8 cellular contexts compared by ENCODE assay signal in genomic region chr2:25362049-25362563, GRCh38. TPM values are rescaled to one million over a fixed set of nuclear protein-coding genes. Genes with fewer than 3 reads are reported as not detected.
DNase-seq lines count a peak whose midpoint lies in the region; ATAC-seq and TF ChIP-seq lines count a peak whose summit lies in the region.

No MANE protein-coding gene starts in this region.

- no peaks in the 10 kb centered on the region for H3K27me3 ChIP-seq in duodenal mucosa (ENCODE audit: control insufficient read depth in 1 of 2, insufficient read depth in 2 of 2, low read length in 2 of 2)
- H3K27me3 ChIP-seq in lower lobe of right lung (ENCODE audit: low read depth) = no peaks in the 10 kb centered on the region

- DNase-seq in CD1c-positive myeloid dendritic cell (ENCODE audit: extremely low spot score) = peak; percentile 97
- peak; percentile 87 for DNase-seq in NCI-H774 (lab: John Stamatoyannopoulos, UW)
- peak; percentile 96 to 97 for DNase-seq in activated CD4-positive, alpha-beta T cell treated with anti-CD3 and anti-CD28 coated beads, Interleukin-2, amount 50 U/mL, for 48 hours
- peak; percentile 92 for DNase-seq in lower lobe of right lung
- peak; percentile 82 to 96 (median 92) for DNase-seq in stimulated activated CD4-positive, alpha-beta T cell treated with anti-CD3 and anti-CD28 coated beads, TNF-alpha, amount 100 ng/mL, for 1 hour (ENCODE audit: low read depth in 3 of 3, low spot score in 1 of 3)

- intact Hi-C loops in lower lobe of right lung (cut with DNase I) = no loop called here

- H3K9me3 ChIP-seq in duodenal mucosa (ENCODE audit: control insufficient read depth in 1 of 2, low read length in 2 of 2) (no peaks in the 10 kb centered on the region), lower lobe of right lung (no peaks in the 10 kb centered on the region)

- peaks cover 5 to 6% of the 10 kb centered on the region in 2 donors for H3K4me1 ChIP-seq in duodenal mucosa (ENCODE audit: control insufficient read depth in 1 of 2, insufficient read depth in 2 of 2, low read length in 2 of 2)
- peaks cover 15% of the 10 kb centered on the region for H3K4me1 ChIP-seq in lower lobe of right lung

- TF ChIP-seq CTCF in lower lobe of right lung (IDR thresholded peaks at IDR 0.05) = peak; percentile 97

- peak overlapping the region; percentile 13 to 68 for H3K9ac ChIP-seq in duodenal mucosa (ENCODE audit: low read depth in 1 of 2, low read length in 2 of 2)

- peak; percentile 90 for ATAC-seq in GM19395 (IDR thresholded peaks at IDR 0.05; ENCODE audit: unreplicated experiment)
- peak; percentile 86 for ATAC-seq in HG03521 (IDR thresholded peaks at IDR 0.05; ENCODE audit: unreplicated experiment)
- ATAC-seq in lower lobe of right lung = peak; percentile 99

- peak overlapping the region; percentile 69 to 82 for H3K4me3 ChIP-seq in duodenal mucosa (ENCODE audit: low read depth in 1 of 2, low read length in 2 of 2)
- H3K4me3 ChIP-seq in lower lobe of right lung = peak overlapping the region; percentile 47

- H3K36me3 ChIP-seq in duodenal mucosa (ENCODE audit: control insufficient read depth in 1 of 2, insufficient read depth in 2 of 2, low read length in 2 of 2) (no peaks in the 10 kb centered on the region), lower lobe of right lung (no peaks in the 10 kb centered on the region)

- H3K27ac ChIP-seq in duodenal mucosa (ENCODE audit: low read depth, low read length) (peak overlapping the region; percentile 46), lower lobe of right lung (peak overlapping the region; percentile 69)

RNA-seq across cellular contexts. Expression of gene DNMT3A, which starts 20.4 kb away (rescaled TPM):
- total RNA-seq in lower lobe of right lung = 35.6 TPM

Comparison
In these comparisons a context has a peak if more than half of its experiments do, and no peak if none do; other contexts are left out.
1. Peak in every context shown above with its lines: DNase-seq, ATAC-seq, H3K4me3 ChIP-seq and H3K27ac ChIP-seq.